ENCODE assay signal across 23 cellular contexts in the genomic region with DNA sequence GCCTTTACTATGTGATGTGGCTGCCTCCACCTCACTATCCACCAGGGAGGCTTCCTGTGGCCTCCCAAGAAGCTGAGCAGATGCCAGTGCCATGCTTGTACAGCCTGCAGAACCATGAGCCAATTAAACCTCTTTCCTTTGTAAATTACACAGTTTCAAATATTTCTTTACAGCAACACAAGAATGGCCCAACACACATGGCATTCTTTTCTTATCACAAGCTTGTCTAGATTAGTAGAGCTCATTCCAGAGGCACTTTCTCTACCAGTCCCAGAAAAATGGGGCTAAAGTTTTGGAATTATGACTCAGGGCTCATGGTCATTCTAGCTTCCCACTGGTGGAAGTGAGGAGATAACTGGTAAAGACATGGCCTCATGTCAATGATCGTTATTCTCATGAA.
"Had no signal": no experiment of that assay in that cellular context is flagged by ENCODE, and none has a peak within 500 bp of the region (broad histone marks: within the 10 kb centered on the region; RNA-seq: fewer than 3 reads in every experiment).

No MANE protein-coding gene starts in this region.

- H3K9me3 ChIP-seq: SJSA1 had no signal

- H3K36me3 ChIP-seq: SJSA1 had no signal

- H3K4me2 ChIP-seq: KMS-11 had no signal

- DNase-seq: Kasumi-1, MV-4-11, NCI-H1048, NCI-H1105, NCI-H1417, NCI-H1436 treated with DMSO at 0.1 percent for 48 hours, NCI-H1694, NCI-H187 treated with DMSO at 0.1 percent for 48 hours, NCI-H2029 treated with DMSO at 0.1 percent for 48 hours, NCI-H2227 treated with DMSO at 0.1 percent for 48 hours, NCI-H446, NCI-H510A, NCI-H524 treated with DMSO at 0.1 percent for 48 hours, NCI-H69, NCI-H774, Right ventricle myocardium superior, RPMI8226, SIG-M5 had no signal

- H3K9ac ChIP-seq: KMS-11 had no signal

- H3K27me3 ChIP-seq: SJSA1 had no signal

- H3K4me3 ChIP-seq: K562, SJSA1, SK-N-MC had no signal

- H3K27ac ChIP-seq: HL-60, KMS-11, SJSA1, SK-N-MC had no signal

- H3K4me1 ChIP-seq: SJSA1 had no signal
